In the genomic region with DNA sequence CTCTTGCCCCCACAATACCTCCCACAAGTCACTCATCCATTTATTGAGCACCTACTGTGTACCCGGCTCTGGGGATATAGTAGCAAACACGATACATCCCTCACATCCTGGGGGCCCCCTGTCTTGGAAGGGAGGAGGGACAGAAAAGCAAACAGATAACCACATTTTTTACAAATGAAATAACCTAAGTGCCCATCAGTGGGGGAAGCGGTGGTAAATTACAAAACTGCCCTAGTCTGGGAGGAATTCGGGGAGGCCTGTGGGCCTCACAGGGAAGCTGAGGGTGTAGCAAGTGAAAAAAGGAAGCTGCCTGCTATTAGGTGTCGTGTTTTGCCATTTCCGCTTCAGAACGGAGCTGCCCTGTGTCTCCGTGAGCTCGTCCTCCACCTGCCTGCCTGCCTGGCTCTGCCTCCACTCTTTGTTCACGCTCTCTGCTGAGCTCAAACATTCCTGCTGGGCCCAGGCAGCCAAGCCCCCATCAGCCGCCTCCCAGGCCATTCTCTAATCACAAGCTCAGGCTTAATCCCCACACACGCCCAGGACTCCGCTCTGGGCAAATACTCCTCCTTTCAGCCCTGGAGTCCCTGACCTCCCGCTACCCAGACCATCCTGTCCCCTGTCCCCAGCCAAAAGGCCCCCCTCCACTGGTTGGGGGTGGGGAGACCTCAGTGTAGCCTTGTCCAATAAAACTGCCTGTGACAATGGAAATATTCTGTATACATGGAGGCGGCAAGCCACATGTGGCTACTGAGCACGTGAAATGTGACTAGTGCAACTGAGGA, we compare ENCODE assay signal across 13 cellular contexts. TPM values are rescaled to one million over a fixed set of nuclear protein-coding genes. Genes with fewer than 3 reads are reported as not detected.
DNase-seq lines count a peak whose midpoint lies in the region; ATAC-seq and TF ChIP-seq lines count a peak whose summit lies in the region.
"Had no signal": no experiment of that assay in that cellular context is flagged by ENCODE, and none has a peak within 500 bp of the region (broad histone marks: within the 10 kb centered on the region; RNA-seq: fewer than 3 reads in every experiment).

No MANE protein-coding gene starts in this region.

- H3K27ac ChIP-seq in psoas muscle (no peak overlapping the region), right atrium auricular region (no peak overlapping the region)

- WGBS in psoas muscle, 3 donors: 50 to 58% (median 55%) methylated on average over 16 of the region's 16 CpGs

- ATAC-seq in memory B cell (ENCODE audit: low read depth) (peak; percentile 52), psoas muscle (no peak)
- no peak for ATAC-seq in activated CD8-positive, alpha-beta T cell treated with anti-CD3 and anti-CD28 coated beads for 36 hours
- ATAC-seq: sciatic nerve had no signal

- POLR2A ChIA-PET in activated CD8-positive, alpha-beta T cell treated with anti-CD3 and anti-CD28 coated beads for 36 hours (lab: Charles Lee): no interaction called here

- H3K27ac Mint-ChIP-seq in Calu3 (ENCODE audit: unreplicated experiment) (peak overlapping the region; percentile 42), memory B cell (no peak overlapping the region)
- no peak overlapping the region for H3K27ac Mint-ChIP-seq in activated CD8-positive, alpha-beta T cell treated with anti-CD3 and anti-CD28 coated beads for 36 hours
- no peak overlapping the region for H3K27ac Mint-ChIP-seq in activated naive CD4-positive, alpha-beta T cell treated with anti-CD3 and anti-CD28 coated beads for 36 hours

- no peaks in the 10 kb centered on the region for H3K9me3 ChIP-seq in psoas muscle
- no peaks in the 10 kb centered on the region for H3K9me3 ChIP-seq in right atrium auricular region

- H3K4me1 ChIP-seq in psoas muscle (peaks cover 20% of the 10 kb centered on the region), right atrium auricular region (peaks cover 0 to 32% of the 10 kb centered on the region in 2 donors)

- DNase-seq in Calu3 (no peak), MV-4-11 (lab: John Stamatoyannopoulos, UW) (peak; percentile 88), SKM-1 (lab: John Stamatoyannopoulos, UW; ENCODE audit: unreplicated experiment) (peak; percentile 96), memory B cell (ENCODE audit: low spot score in 2 of 2) (no peak), psoas muscle (no peak), right atrium auricular region (ENCODE audit: low spot score) (no peak)
- DNase-seq in activated CD8-positive, alpha-beta T cell treated with anti-CD3 and anti-CD28 coated beads for 36 hours: no peak
- no peak for DNase-seq in activated naive CD4-positive, alpha-beta T cell treated with anti-CD3 and anti-CD28 coated beads for 36 hours
- DNase-seq: activated CD4-positive, alpha-beta T cell treated with anti-CD3 and anti-CD28 coated beads, Interleukin-2, amount 50 U/mL, for 4 hours; amniotic stem cell; HCEC 1CT had no signal

- H3K9me3 Mint-ChIP-seq in Calu3 (ENCODE audit: low read depth, unreplicated experiment) (no peaks in the 10 kb centered on the region), memory B cell (peaks cover 3% of the 10 kb centered on the region)
- no peaks in the 10 kb centered on the region for H3K9me3 Mint-ChIP-seq in activated CD8-positive, alpha-beta T cell treated with anti-CD3 and anti-CD28 coated beads for 36 hours
- H3K9me3 Mint-ChIP-seq in activated naive CD4-positive, alpha-beta T cell treated with anti-CD3 and anti-CD28 coated beads for 36 hours: no peaks in the 10 kb centered on the region

- H3K4me3 Mint-ChIP-seq in Calu3 (ENCODE audit: low read depth, unreplicated experiment) (no peak overlapping the region), memory B cell (peak overlapping the region; percentile 15)
- H3K4me3 Mint-ChIP-seq in activated CD8-positive, alpha-beta T cell treated with anti-CD3 and anti-CD28 coated beads for 36 hours: no peak overlapping the region
- no peak overlapping the region for H3K4me3 Mint-ChIP-seq in activated naive CD4-positive, alpha-beta T cell treated with anti-CD3 and anti-CD28 coated beads for 36 hours

- peaks cover 28% of the 10 kb centered on the region for H3K36me3 Mint-ChIP-seq in Calu3 (ENCODE audit: insufficient read depth, unreplicated experiment)
- H3K36me3 Mint-ChIP-seq in memory B cell: peaks cover 5% of the 10 kb centered on the region
- H3K36me3 Mint-ChIP-seq in activated CD8-positive, alpha-beta T cell treated with anti-CD3 and anti-CD28 coated beads for 36 hours (ENCODE audit: low read depth): no peaks in the 10 kb centered on the region
- H3K36me3 Mint-ChIP-seq in activated naive CD4-positive, alpha-beta T cell treated with anti-CD3 and anti-CD28 coated beads for 36 hours (ENCODE audit: low read depth): no peaks in the 10 kb centered on the region

- peaks cover 58% of the 10 kb centered on the region for H3K4me1 Mint-ChIP-seq in Calu3 (ENCODE audit: low read depth, unreplicated experiment)
- peaks cover 13% of the 10 kb centered on the region for H3K4me1 Mint-ChIP-seq in memory B cell
- peaks cover 2% of the 10 kb centered on the region for H3K4me1 Mint-ChIP-seq in activated CD8-positive, alpha-beta T cell treated with anti-CD3 and anti-CD28 coated beads for 36 hours (ENCODE audit: low read depth)
- no peaks in the 10 kb centered on the region for H3K4me1 Mint-ChIP-seq in activated naive CD4-positive, alpha-beta T cell treated with anti-CD3 and anti-CD28 coated beads for 36 hours (ENCODE audit: low read depth)

- BruUV-seq in Calu3 (replicated peaks; lab: Mats Ljungman, UMichigan): no TSS peak

- H3K27me3 ChIP-seq in psoas muscle (ENCODE audit: insufficient read depth in 3 of 3, low read length in 2 of 3) (peaks cover 0 to 6% (median 0%) of the 10 kb centered on the region in 3 donors), right atrium auricular region (no peaks in the 10 kb centered on the region)

- intact Hi-C loops in Calu3 (cut with micrococcal nuclease; ENCODE audit: unreplicated experiment) (no loop called here), psoas muscle (cut with DNase I) (no loop called here)
- intact Hi-C loops in activated CD8-positive, alpha-beta T cell treated with anti-CD3 and anti-CD28 coated beads for 36 hours (cut with micrococcal nuclease): no loop called here
- intact Hi-C loops in activated naive CD4-positive, alpha-beta T cell treated with anti-CD3 and anti-CD28 coated beads for 36 hours (cut with micrococcal nuclease): no loop called here

- CTCF ChIA-PET in Calu3 (lab: Charles Lee): interaction anchor here (0.6 to 1.1 kb wide), 2 partner anchors 13 to 369 kb away, joined by 3 to 4 read pairs; no protein-coding TSS in a partner anchor
- CTCF ChIA-PET in activated CD8-positive, alpha-beta T cell treated with anti-CD3 and anti-CD28 coated beads for 36 hours (lab: Charles Lee): no interaction called here
- CTCF ChIA-PET in activated naive CD4-positive, alpha-beta T cell treated with anti-CD3 and anti-CD28 coated beads for 36 hours (lab: Charles Lee): interaction anchor here (0.5 to 1.1 kb wide), 2 partner anchors 8 to 135 kb away, joined by 3 to 4 read pairs; no protein-coding TSS in a partner anchor

- H3K4me3 ChIP-seq in psoas muscle: no peak overlapping the region
- no peak overlapping the region for H3K4me3 ChIP-seq in right atrium auricular region

- no peak for TF ChIP-seq CTCF in Calu3 (IDR thresholded peaks at IDR 0.05; ENCODE audit: unreplicated experiment)
- TF ChIP-seq CTCF in activated CD8-positive, alpha-beta T cell treated with anti-CD3 and anti-CD28 coated beads for 36 hours (IDR thresholded peaks at IDR 0.05): no peak
- no peak for TF ChIP-seq CTCF in psoas muscle (IDR thresholded peaks at IDR 0.05)
- no peak for TF ChIP-seq CTCF in right atrium auricular region (IDR thresholded peaks at IDR 0.05)

- H3K27me3 Mint-ChIP-seq in Calu3 (ENCODE audit: unreplicated experiment): no peaks in the 10 kb centered on the region
- H3K27me3 Mint-ChIP-seq in memory B cell: peaks cover 25% of the 10 kb centered on the region
- peaks cover 4% of the 10 kb centered on the region for H3K27me3 Mint-ChIP-seq in activated CD8-positive, alpha-beta T cell treated with anti-CD3 and anti-CD28 coated beads for 36 hours
- no peaks in the 10 kb centered on the region for H3K27me3 Mint-ChIP-seq in activated naive CD4-positive, alpha-beta T cell treated with anti-CD3 and anti-CD28 coated beads for 36 hours (ENCODE audit: low read depth)

- H3K36me3 ChIP-seq in psoas muscle (ENCODE audit: insufficient read depth in 1 of 2, low read depth in 1 of 2): no peaks in the 10 kb centered on the region
- no peaks in the 10 kb centered on the region for H3K36me3 ChIP-seq in right atrium auricular region

RNA-seq across cellular contexts. Expression of a gene that starts 10.2 kb away (rescaled TPM):
- 0.52 and 0.54 TPM in 2 replicates for total RNA-seq in Calu3 (2022)
- under 1 TPM in 1 of 2 experiments, not detected in 1; 0.07 TPM for total RNA-seq in activated CD8-positive, alpha-beta T cell treated with anti-CD3 and anti-CD28 coated beads for 36 hours
- total RNA-seq in psoas muscle: under 1 TPM; 0.42 to 0.88 (median 0.65) TPM
- under 1 TPM; 0.23 to 0.30 (median 0.27) TPM for polyA plus RNA-seq in psoas muscle
- total RNA-seq in right atrium auricular region: 1 to 10 TPM in 1 of 2 donors, under 1 TPM in 1; 0.28 to 2.0 TPM
- total RNA-seq in activated naive CD4-positive, alpha-beta T cell treated with anti-CD3 and anti-CD28 coated beads for 36 hours: not detected
- total RNA-seq: RPMI7951 had no signal

RNA-seq across cellular contexts. Expression of a gene that starts 11.0 kb away (rescaled TPM):
- 75.0 and 104 TPM in 2 replicates for total RNA-seq in Calu3 (2022)
- under 1 TPM in 1 of 2 experiments, not detected in 1; 0.05 TPM for total RNA-seq in activated CD8-positive, alpha-beta T cell treated with anti-CD3 and anti-CD28 coated beads for 36 hours
- total RNA-seq in psoas muscle: 1 to 10 TPM; 3.2 to 7.2 (median 5.1) TPM
- 1 to 10 TPM; 2.4 to 5.6 (median 3.8) TPM for polyA plus RNA-seq in psoas muscle
- total RNA-seq in right atrium auricular region: 10 to 100 TPM in 1 of 2 donors, 1 to 10 TPM in 1; 7.5 to 17.1 TPM
- total RNA-seq in activated naive CD4-positive, alpha-beta T cell treated with anti-CD3 and anti-CD28 coated beads for 36 hours: under 1 TPM in 1 of 2 experiments, not detected in 1; 0.07 TPM

Comparison
In these comparisons a context has a peak if more than half of its experiments do, and no peak if none do; other contexts are left out.
1. DNase-seq: peak in MV-4-11 (single experiment) and SKM-1 (single experiment); none in Calu3 (single experiment), memory B cell (0 of 2), activated CD8-positive, alpha-beta T cell treated with anti-CD3 and anti-CD28 coated beads for 36 hours (single experiment), psoas muscle (0 of 2), right atrium auricular region (single experiment) and activated naive CD4-positive, alpha-beta T cell treated with anti-CD3 and anti-CD28 coated beads for 36 hours (single experiment).